Comparison of ENCODE assay signal across 9 cellular contexts in genomic region chr14:77603654-77604270, GRCh38. TPM values are rescaled to one million over a fixed set of nuclear protein-coding genes. Genes with fewer than 3 reads are reported as not detected.
DNase-seq lines count a peak whose midpoint lies in the region; ATAC-seq and TF ChIP-seq lines count a peak whose summit lies in the region.
"Had no signal": no experiment of that assay in that cellular context is flagged by ENCODE, and none has a peak within 500 bp of the region (broad histone marks: within the 10 kb centered on the region; RNA-seq: fewer than 3 reads in every experiment).

No MANE protein-coding gene starts in this region.

- no peaks in the 10 kb centered on the region for H3K27me3 Mint-ChIP-seq in endodermal cell (ENCODE audit: insufficient read depth)

- H3K9me3 Mint-ChIP-seq in endodermal cell: peaks cover 37% of the 10 kb centered on the region

- no peak for ATAC-seq in HG02763 (IDR thresholded peaks at IDR 0.05; ENCODE audit: unreplicated experiment)
- ATAC-seq in HG03432 (IDR thresholded peaks at IDR 0.05; ENCODE audit: unreplicated experiment): no peak

- H3K36me3 Mint-ChIP-seq in endodermal cell (ENCODE audit: low read depth): peaks cover 40% of the 10 kb centered on the region

- H3K4me1 ChIP-seq in endodermal cell (ENCODE audit: control insufficient read depth, insufficient read depth, low read length) (peaks cover 7% of the 10 kb centered on the region), osteoblast (ENCODE audit: insufficient read depth, low read length) (peaks cover 39% of the 10 kb centered on the region), ascending aorta (peaks cover 0 to 2% of the 10 kb centered on the region in 2 donors)

- no peak overlapping the region for H3K4me2 ChIP-seq in osteoblast (ENCODE audit: insufficient read depth, low read length)

- H3K4me3 Mint-ChIP-seq in endodermal cell: no peak overlapping the region

- H3K9ac ChIP-seq in endodermal cell (ENCODE audit: extremely low read depth, low read length, poor library complexity, severe bottlenecking): no peak overlapping the region

- intact Hi-C loops in ascending aorta (cut with DNase I): no loop called here

- TF ChIP-seq CTCF in GM06990 (IDR thresholded peaks at IDR 0.05; ENCODE audit: insufficient read depth, low read length, poor library complexity, severe bottlenecking) (peak; percentile 45), endodermal cell (conservative IDR thresholded peaks at IDR 0.05) (peak; percentile 24), osteoblast (IDR thresholded peaks at IDR 0.05; ENCODE audit: extremely low read depth, low read depth, low read length) (peak; percentile 55), ascending aorta (IDR thresholded peaks at IDR 0.05) (peak in 1 of 3 experiments; percentile 4)

- no peak for DNase-seq in GM06990 (ENCODE audit: extremely low read depth, insufficient read length)
- peak; percentile 43 for DNase-seq in NCI-H1694 (lab: John Stamatoyannopoulos, UW)
- DNase-seq in endodermal cell: no peak
- no peak for DNase-seq in osteoblast (ENCODE audit: insufficient read length, low spot score, missing footprints)
- DNase-seq in ascending aorta (ENCODE audit: low spot score in 2 of 2): no peak
- DNase-seq in NOMO-1 (lab: John Stamatoyannopoulos, UW; ENCODE audit: unreplicated experiment in 2 of 2): no peak

- H3K27me3 ChIP-seq in GM06990 (replicated peaks; ENCODE audit: control insufficient read depth, insufficient read depth, low read length) (no peaks in the 10 kb centered on the region), endodermal cell (ENCODE audit: control insufficient read depth, insufficient read depth, low read length, poor library complexity, severe bottlenecking) (no peaks in the 10 kb centered on the region), osteoblast (ENCODE audit: insufficient read depth, low read length) (no peaks in the 10 kb centered on the region), ascending aorta (no peaks in the 10 kb centered on the region)

- H3K4me1 Mint-ChIP-seq in endodermal cell: peaks cover 11% of the 10 kb centered on the region

- 96 to 100% methylated on average over 3 to 8 of the region's 8 CpGs for WGBS in endodermal cell (ENCODE audit: insufficient coverage in 1 of 2, insufficient read length in 1 of 2), 2 experiments

- H3K36me3 ChIP-seq in GM06990 (ENCODE audit: control insufficient read depth, insufficient read depth, low read length) (no peaks in the 10 kb centered on the region), endodermal cell (ENCODE audit: control insufficient read depth, insufficient read depth, low read length) (peaks cover 9% of the 10 kb centered on the region), osteoblast (ENCODE audit: insufficient read depth, low read length) (no peaks in the 10 kb centered on the region), ascending aorta (no peaks in the 10 kb centered on the region)

- H3K27ac Mint-ChIP-seq in endodermal cell: no peak overlapping the region

- H3K9me3 ChIP-seq in endodermal cell (ENCODE audit: control insufficient read depth, low read length): peaks cover 33% of the 10 kb centered on the region
- H3K9me3 ChIP-seq in osteoblast (ENCODE audit: low read depth, low read length): no peaks in the 10 kb centered on the region
- H3K9me3 ChIP-seq in ascending aorta: no peaks in the 10 kb centered on the region

- H3K79me2 ChIP-seq in osteoblast (ENCODE audit: insufficient read depth, low read length): peaks cover 97% of the 10 kb centered on the region

- H4K20me1 ChIP-seq in osteoblast (ENCODE audit: insufficient read depth, low read length): peaks cover 10% of the 10 kb centered on the region

- H3K27ac ChIP-seq in endodermal cell (ENCODE audit: low read depth, low read length): no peak overlapping the region
- peak overlapping the region; percentile 12 for H3K27ac ChIP-seq in osteoblast (ENCODE audit: low read depth, low read length)
- no peak overlapping the region for H3K27ac ChIP-seq in ascending aorta

- no peak overlapping the region for H2AFZ ChIP-seq in osteoblast (ENCODE audit: low read length)

- H3K4me3 ChIP-seq in GM06990 (replicated peaks; ENCODE audit: low read depth, low read length): no peak overlapping the region
- H3K4me3 ChIP-seq in endodermal cell (ENCODE audit: low read length): no peak overlapping the region
- H3K4me3 ChIP-seq in osteoblast (ENCODE audit: insufficient read depth, low read length): no peak overlapping the region
- no peak overlapping the region for H3K4me3 ChIP-seq in ascending aorta
- H3K4me3 ChIP-seq: skin epidermis had no signal

RNA-seq across cellular contexts. Expression of gene SPTLC2, which starts 12.7 kb away (rescaled TPM):
- total RNA-seq in endodermal cell (10 to 100 TPM; 32.6 to 32.7 TPM), osteoblast (59.0 and 60.4 TPM in 2 replicates), ascending aorta (25.7 TPM)
- 12.9 TPM for polyA plus RNA-seq in endodermal cell (2013, experiment 1 of 2)
- polyA plus RNA-seq in endodermal cell (2013, experiment 2 of 2): 13.1 TPM
